Comparison of ENCODE assay signal across 2 cellular contexts in genomic region chr3:127613406-127613805, GRCh38.
TF ChIP-seq lines count a peak whose summit lies in the region.

No MANE protein-coding gene starts in this region.

TF ChIP-seq in liver, 16 proteins besides CTCF, POLR2A, EP300 and RAD21:
- TF ChIP-seq HNF4A (conservative IDR thresholded peaks at IDR 0.05) (peak; percentile 69 to 79), YY1 (IDR thresholded peaks at IDR 0.05) (peak; percentile 76), ZBTB33 (IDR thresholded peaks at IDR 0.05) (no peak), REST (IDR thresholded peaks at IDR 0.05) (peak; percentile 36), HNF4G (IDR thresholded peaks at IDR 0.05) (peak; percentile 25), MAX (IDR thresholded peaks at IDR 0.05) (no peak), NR2F2 (IDR thresholded peaks at IDR 0.05) (no peak), JUND (IDR thresholded peaks at IDR 0.05) (no peak), SP1 (IDR thresholded peaks at IDR 0.05) (peak; percentile 62), RXRA (IDR thresholded peaks at IDR 0.05) (peak; percentile 71 to 80), FOXA2 (IDR thresholded peaks at IDR 0.05) (peak; percentile 30), EGR1 (IDR thresholded peaks at IDR 0.05; ENCODE audit: low read depth in 2 of 2) (no peak), FOXA1 (IDR thresholded peaks at IDR 0.05) (no peak), ATF3 (IDR thresholded peaks at IDR 0.05) (no peak)
TF ChIP-seq in liver: peak in this region for 7.

TF ChIP-seq in HepG2, 621 proteins besides CTCF, POLR2A, EP300 and RAD21:
- TF ChIP-seq HNF1B (CRISPR knock-in tag; IDR thresholded peaks at IDR 0.05) (no peak), ZNF547 (CRISPR knock-in tag; IDR thresholded peaks at IDR 0.05) (no peak), ZBTB14 (CRISPR knock-in tag; IDR thresholded peaks at IDR 0.05) (no peak), FOXP4 (CRISPR knock-in tag; IDR thresholded peaks at IDR 0.05) (no peak)
